In genomic region chr7:107206706-107207105, GRCh38 we compare ENCODE assay signal across 16 cellular contexts. TPM values are rescaled to one million over a fixed set of nuclear protein-coding genes. Genes with fewer than 3 reads are reported as not detected.
DNase-seq lines count a peak whose midpoint lies in the region; ATAC-seq, FAIRE-seq and TF ChIP-seq lines count a peak whose summit lies in the region.
"Had no signal": no experiment of that assay in that cellular context is flagged by ENCODE, and none has a peak within 500 bp of the region (broad histone marks: within the 10 kb centered on the region; RNA-seq: fewer than 3 reads in every experiment).

No MANE protein-coding gene starts in this region.

- H3K79me2 ChIP-seq in K562 (ENCODE audit: control insufficient read depth, insufficient read depth, low read length), result no peaks in the 10 kb centered on the region

- H3K9ac ChIP-seq in K562 (ENCODE audit: insufficient read depth in 1 of 2, low read depth in 2 of 2, low read length in 2 of 2) (no peak overlapping the region), skeletal muscle tissue (ENCODE audit: low read depth in 1 of 3, low read length in 3 of 3) (no peak overlapping the region)
- H3K9ac ChIP-seq: BLaER1 treated with 17β-estradiol and CSF1 and Interleukin-3, amounts not matched to agents 10 nM and 100 nM had no signal

- no TSS peak for BruUV-seq in K562 (replicated peaks; lab: Mats Ljungman, UMichigan)

- in situ Hi-C loops in K562 (cut with MboI), result loop anchor here (25.0 kb wide), 1 partner anchor 931 kb away; the partner anchor contains the start of gene LAMB4

- DNase-seq in CD4-positive, alpha-beta memory T cell, result no peak
- DNase-seq in K562 (ENCODE audit: extremely low read depth in 1 of 4, low spot score in 3 of 4), result no peak
- DNase-seq in fibroblast of villous mesenchyme (ENCODE audit: low read depth), result peak; percentile 37
- DNase-seq in NCI-H510A (lab: John Stamatoyannopoulos, UW), result no peak
- no peak for DNase-seq in activated gamma-delta T cell treated with Interleukin-2 at 50 U/mL for 16 hours
- no peak for DNase-seq in activated CD8-positive, alpha-beta memory T cell treated with anti-CD3 and anti-CD28 coated beads for 24 hours
- no peak for DNase-seq in upper lobe of left lung
- DNase-seq: DND-41, NCI-H1092 treated with DMSO at 0.1 percent for 48 hours, NCI-H510A treated with DMSO at 0.1 percent for 48 hours, NCI-H774, OCI-M1, RPMI8226 had no signal

- ATAC-seq in K562, result no peak
- no peak for ATAC-seq in upper lobe of left lung (ENCODE audit: low FRiP score in 2 of 2)

- CTCF ChIA-PET in CD4-positive, alpha-beta memory T cell (lab: Charles Lee; ENCODE audit: partially characterized antibody), result no interaction called here
- CTCF ChIA-PET in K562 (lab: Yijun Ruan, JAX; ENCODE audit: low intra/inter-chr PET ratio), result no interaction called here

- no peaks in the 10 kb centered on the region for H4K20me1 ChIP-seq in K562 (replicated peaks; ENCODE audit: control insufficient read depth, insufficient read depth, low read length)

- H3K4me1 ChIP-seq in CD4-positive, alpha-beta memory T cell (ENCODE audit: insufficient read depth, low read length), result no peaks in the 10 kb centered on the region
- H3K4me1 ChIP-seq in K562 (replicated peaks in 1 of 2; ENCODE audit: control insufficient read depth in 2 of 2, insufficient read depth in 2 of 2, low read length in 2 of 2), result peaks cover 4 to 9% of the 10 kb centered on the region in 2 experiments; a peak in 2 of 5 replicates
- peaks cover 16 to 22% (median 21%) of the 10 kb centered on the region in 3 donors for H3K4me1 ChIP-seq in skeletal muscle tissue (ENCODE audit: control insufficient read depth in 3 of 3, insufficient read depth in 3 of 3, low read length in 3 of 3)
- H3K4me1 ChIP-seq in upper lobe of left lung, result peaks cover 0 to 8% (median 3%) of the 10 kb centered on the region in 4 donors

- no peak for TF ChIP-seq CTCF in K562 (IDR thresholded peaks at IDR 0.05 in 2 of 3, conservative IDR thresholded peaks at IDR 0.05 in 1 of 3; ENCODE audit: insufficient read depth in 2 of 3, low read depth in 1 of 3, low read length in 3 of 3)
- no peak for TF ChIP-seq CTCF in fibroblast of villous mesenchyme (IDR thresholded peaks at IDR 0.05; ENCODE audit: insufficient read depth, low read depth, low read length)
- TF ChIP-seq CTCF in upper lobe of left lung (IDR thresholded peaks at IDR 0.05), result no peak

- no peak overlapping the region for H3K4me3 Mint-ChIP-seq in CD4-positive, alpha-beta memory T cell

- H3K4me2 ChIP-seq in K562 (ENCODE audit: insufficient read depth, low read length), result no peak overlapping the region

- no peak for TF ChIP-seq POLR2A in K562 (conservative IDR thresholded peaks at IDR 0.05)
- TF ChIP-seq POLR2A in upper lobe of left lung (IDR thresholded peaks at IDR 0.05), result no peak

- H3K9me3 ChIP-seq in CD4-positive, alpha-beta memory T cell (ENCODE audit: control insufficient read depth in 1 of 2, low read length in 2 of 2), result no peaks in the 10 kb centered on the region
- H3K9me3 ChIP-seq in K562 (replicated peaks; ENCODE audit: control insufficient read depth, insufficient read depth, low read depth, low read length) (no peaks in the 10 kb centered on the region), skeletal muscle tissue (ENCODE audit: control insufficient read depth in 3 of 3, low read length in 3 of 3) (no peaks in the 10 kb centered on the region), upper lobe of left lung (no peaks in the 10 kb centered on the region)

- peak overlapping the region in 5 of 7 donors; percentile 20 to 85 (median 38) for H3K27ac Mint-ChIP-seq in CD4-positive, alpha-beta memory T cell

- TF ChIP-seq EP300 in K562 (IDR thresholded peaks at IDR 0.05; ENCODE audit: low read length) (no peak), upper lobe of left lung (IDR thresholded peaks at IDR 0.05) (no peak)

- FAIRE-seq in K562 (lab: Jason Lieb, UNC), result no peak
- FAIRE-seq: H1 had no signal

- 71% methylated on average over 3 of the region's 3 CpGs for WGBS in K562 (ENCODE audit: insufficient coverage, low coverage, missing lambda C conversion rate)
- 70 to 73% methylated on average over 3 of the region's 3 CpGs for WGBS in upper lobe of left lung, 2 donors

- no peaks in the 10 kb centered on the region for H3K4me1 Mint-ChIP-seq in CD4-positive, alpha-beta memory T cell

- no peaks in the 10 kb centered on the region for H3K27me3 Mint-ChIP-seq in CD4-positive, alpha-beta memory T cell

- intact Hi-C loops in CD4-positive, alpha-beta memory T cell (cut with micrococcal nuclease), result no loop called here
- intact Hi-C loops in K562 (cut with micrococcal nuclease), result loop anchor here (5.0 kb wide), 1 partner anchor 176 kb away; no protein-coding TSS in a partner anchor

- no peak overlapping the region for H2AFZ ChIP-seq in K562 (ENCODE audit: low read depth, low read length)

- POLR2A ChIA-PET in CD4-positive, alpha-beta memory T cell (lab: Charles Lee; ENCODE audit: partially characterized antibody), result interaction anchor here (3.6 kb wide), 1 partner anchor 38 kb away, joined by 13 read pairs; the partner anchor contains the start of gene HBP1
- POLR2A ChIA-PET in K562 (lab: Yijun Ruan, JAX), result interaction anchor here (0.8 to 1.5 kb wide), 4 partner anchors 11 to 38 kb away, joined by 3 to 4 read pairs (median 4); partner anchors contain the start of gene HBP1

- no peaks in the 10 kb centered on the region for H3K27me3 ChIP-seq in CD4-positive, alpha-beta memory T cell (ENCODE audit: insufficient read depth, low read length)
- H3K27me3 ChIP-seq in K562 (ENCODE audit: control insufficient read depth in 2 of 2, insufficient read depth in 2 of 2, low read length in 2 of 2) (no peaks in the 10 kb centered on the region), skeletal muscle tissue (ENCODE audit: control insufficient read depth in 3 of 3, insufficient read depth in 3 of 3, low read length in 3 of 3) (no peaks in the 10 kb centered on the region), upper lobe of left lung (no peaks in the 10 kb centered on the region)
- H3K27me3 ChIP-seq: BLaER1 treated with 17β-estradiol and CSF1 and Interleukin-3, amounts not matched to agents 10 nM and 100 nM had no signal

- H3K9me1 ChIP-seq in K562 (ENCODE audit: control insufficient read depth, insufficient read depth, low read length), result no peaks in the 10 kb centered on the region

- H3K36me3 Mint-ChIP-seq in CD4-positive, alpha-beta memory T cell, result peaks cover 60 to 83% of the 10 kb centered on the region in 2 donors

- H3K4me3 ChIP-seq in CD4-positive, alpha-beta memory T cell (ENCODE audit: low read length in 2 of 2), result no peak overlapping the region
- no peak overlapping the region for H3K4me3 ChIP-seq in K562
- H3K4me3 ChIP-seq in fibroblast of villous mesenchyme (ENCODE audit: low read depth, low read length), result no peak overlapping the region
- no peak overlapping the region for H3K4me3 ChIP-seq in skeletal muscle tissue (ENCODE audit: low read length in 3 of 3)
- no peak overlapping the region for H3K4me3 ChIP-seq in upper lobe of left lung
- H3K4me3 ChIP-seq: BLaER1 treated with 17β-estradiol and CSF1 and Interleukin-3, amounts not matched to agents 10 nM and 100 nM had no signal

- no peaks in the 10 kb centered on the region for H3K9me3 Mint-ChIP-seq in CD4-positive, alpha-beta memory T cell

- no peak overlapping the region for H3K27ac ChIP-seq in CD4-positive, alpha-beta memory T cell (ENCODE audit: low read depth, low read length)
- H3K27ac ChIP-seq in K562 (ENCODE audit: extremely low read depth, low read depth, low read length), result no peak overlapping the region
- H3K27ac ChIP-seq in skeletal muscle tissue (ENCODE audit: low read depth, low read length), result peak overlapping the region; percentile 6
- no peak overlapping the region for H3K27ac ChIP-seq in upper lobe of left lung

- peaks cover 48% of the 10 kb centered on the region for H3K36me3 ChIP-seq in CD4-positive, alpha-beta memory T cell (ENCODE audit: insufficient read depth, low read length)
- peaks cover 70% of the 10 kb centered on the region for H3K36me3 ChIP-seq in K562 (ENCODE audit: control insufficient read depth, insufficient read depth, low read length)
- H3K36me3 ChIP-seq in skeletal muscle tissue (ENCODE audit: control insufficient read depth in 3 of 3, insufficient read depth in 3 of 3, low read length in 3 of 3), result peaks cover 15 to 36% (median 34%) of the 10 kb centered on the region in 3 donors
- peaks cover 2 to 76% (median 37%) of the 10 kb centered on the region in 4 donors for H3K36me3 ChIP-seq in upper lobe of left lung

- TF ChIP-seq RAD21 in K562 (CRISPR knock-in tag; conservative IDR thresholded peaks at IDR 0.05 in 1 of 2, IDR thresholded peaks at IDR 0.05 in 1 of 2), result no peak

TF ChIP-seq in K562, 482 proteins besides CTCF, POLR2A, EP300 and RAD21:
- TF ChIP-seq ZNF316 (IDR thresholded peaks at IDR 0.05), result peak; percentile 63
- no peak for TF ChIP-seq NFIX (CRISPR knock-in tag; IDR thresholded peaks at IDR 0.05; ENCODE audit: low read depth)

RNA-seq across cellular contexts. Expression of gene HBP1, which starts 37.9 kb away (rescaled TPM):
- 100 to 1,000 TPM; 111 to 116 TPM for total RNA-seq in CD4-positive, alpha-beta memory T cell
- 10 to 100 TPM; 71.6 to 98.2 TPM for polyA plus RNA-seq in CD4-positive, alpha-beta memory T cell
- total RNA-seq in K562 (2011; cell fraction: chromatin; rRNA removed; ENCODE audit: low replicate concordance), result 92.0 and 187 TPM in 2 replicates
- 33.9 and 45.5 TPM in 2 replicates for total RNA-seq in K562 (2011; cell fraction: nucleolus; rRNA removed)
- total RNA-seq in K562 (2011; cell fraction: nucleoplasm; rRNA removed), result 81.3 and 111 TPM in 2 replicates
- total RNA-seq in K562 (2014; rRNA removed) (21.2 and 22.6 TPM in 2 replicates), K562 (2014; rRNA removed; fragmentation: Illumina TruSeq; extraction: Trizol) (31.5 and 41.4 TPM in 2 replicates), K562 (2015; rRNA removed; fragmentation: Illumina TruSeq; extraction: Trizol) (16.2 and 18.7 TPM in 2 replicates), K562 (2021) (22.9 and 27.0 TPM in 2 replicates), fibroblast of villous mesenchyme (53.1 and 66.9 TPM in 2 replicates), skeletal muscle tissue (92.9 TPM), upper lobe of left lung (100 to 1,000 TPM in 1 of 6 donors, 10 to 100 TPM in 5; 55.5 to 113 (median 74.4) TPM)
- polyA plus RNA-seq in K562 (2011; rRNA removed) (43.4 and 59.9 TPM in 2 replicates), K562 (2014; fragmentation: Illumina TruSeq; extraction: Trizol) (24.1 and 30.7 TPM in 2 replicates), K562 (2014; fragmentation: Nextera tagmentation; extraction: Ambion mirVana) (10 to 100 TPM; 37.9 to 44.9 TPM), K562 (2014; rRNA removed) (16.5 and 20.3 TPM in 2 replicates)
- 17.5 and 26.0 TPM in 2 replicates for polyA plus RNA-seq in K562 (2011; cell fraction: cytosol; rRNA removed)
- 35.1 and 41.0 TPM in 2 replicates for polyA plus RNA-seq in K562 (2011; cell fraction: nucleus; rRNA removed)
- 35.6 and 44.8 TPM in 2 replicates for polyA plus RNA-seq in K562 (2012)
- polyA minus RNA-seq in K562 (2011; rRNA and poly(A)+ RNA removed), result 90.1 and 96.8 TPM in 2 replicates
- 16.4 and 22.4 TPM in 2 replicates for polyA minus RNA-seq in K562 (2011; cell fraction: cytosol; rRNA and poly(A)+ RNA removed)
- polyA minus RNA-seq in K562 (2011; cell fraction: nucleus; rRNA and poly(A)+ RNA removed), result 35.4 and 48.2 TPM in 2 replicates
